In genomic region chr20:32040142-32040953, GRCh38 we compare ENCODE assay signal across 1 cellular context.
TF ChIP-seq lines count a peak whose summit lies in the region.

No MANE protein-coding gene starts in this region.

TF ChIP-seq in GM23338, 12 proteins besides CTCF, POLR2A, EP300 and RAD21 (continued from another document):
- TF ChIP-seq ZNF462 (CRISPR knock-in tag; IDR thresholded peaks at IDR 0.05) (no peak), CREB1 (CRISPR knock-in tag; IDR thresholded peaks at IDR 0.05; ENCODE audit: low read depth) (no peak), NANOG (IDR thresholded peaks at IDR 0.05; ENCODE audit: borderline replicate concordance) (no peak), REST (IDR thresholded peaks at IDR 0.05; ENCODE audit: unreplicated experiment) (no peak), ZNF331 (CRISPR knock-in tag; IDR thresholded peaks at IDR 0.05; ENCODE audit: low read depth) (no peak), JUNB (IDR thresholded peaks at IDR 0.05; ENCODE audit: unreplicated experiment) (no peak), ETS1 (IDR thresholded peaks at IDR 0.05) (no peak)
TF ChIP-seq in GM23338: peak in this region for 0.
